In genomic region chr7:118183254-118183585, GRCh38 we compare ENCODE assay signal across 1 cellular context.
TF ChIP-seq lines count a peak whose summit lies in the region.

No MANE protein-coding gene starts in this region.

TF ChIP-seq in GM23338, 12 proteins besides CTCF, POLR2A, EP300 and RAD21 (continued from another document):
- TF ChIP-seq REST (IDR thresholded peaks at IDR 0.05; ENCODE audit: unreplicated experiment) (no peak), EZH2phosphoT487 (IDR thresholded peaks at IDR 0.05; ENCODE audit: unreplicated experiment) (no peak), POLR2AphosphoS5 (IDR thresholded peaks at IDR 0.05; ENCODE audit: low read depth) (no peak), EZH2 (IDR thresholded peaks at IDR 0.05; ENCODE audit: low read depth, unreplicated experiment) (no peak), ZNF331 (CRISPR knock-in tag; IDR thresholded peaks at IDR 0.05; ENCODE audit: low read depth) (no peak), ZNF462 (CRISPR knock-in tag; IDR thresholded peaks at IDR 0.05) (no peak)
